Comparison of ENCODE assay signal across 14 cellular contexts in genomic region chr16:12010388-12011251, GRCh38. TPM values are rescaled to one million over a fixed set of nuclear protein-coding genes. Genes with fewer than 3 reads are reported as not detected.
DNase-seq lines count a peak whose midpoint lies in the region; ATAC-seq, FAIRE-seq and TF ChIP-seq lines count a peak whose summit lies in the region.
"Had no signal": no experiment of that assay in that cellular context is flagged by ENCODE, and none has a peak within 500 bp of the region (broad histone marks: within the 10 kb centered on the region; RNA-seq: fewer than 3 reads in every experiment).

No MANE protein-coding gene starts in this region.

- TF ChIP-seq CTCF in K562 (IDR thresholded peaks at IDR 0.05 in 2 of 3, conservative IDR thresholded peaks at IDR 0.05 in 1 of 3; ENCODE audit: insufficient read depth in 2 of 3, low read depth in 1 of 3, low read length in 3 of 3) (no peak), HepG2 (CRISPR knock-in tag; IDR thresholded peaks at IDR 0.05) (no peak), tibial nerve (IDR thresholded peaks at IDR 0.05) (no peak)

- 61% methylated on average over 13 of the region's 13 CpGs for WGBS in K562 (ENCODE audit: insufficient coverage, low coverage, missing lambda C conversion rate)
- 85% methylated on average over 13 of the region's 13 CpGs for WGBS in HepG2 (ENCODE audit: low lambda C conversion rate)
- 66 to 72% methylated on average over 13 of the region's 13 CpGs for WGBS in tibial nerve, 2 donors

- FAIRE-seq in K562 (lab: Jason Lieb, UNC) (no peak), HepG2 (lab: Jason Lieb, UNC) (no peak)

- no peak for DNase-seq in activated T-cell treated with anti-CD3 and anti-CD28 coated beads, Interleukin-2, amount 50 U/mL, for 24 hours
- no peak for DNase-seq in activated T-cell treated with anti-CD3 and anti-CD28 coated beads, Interleukin-2, amount 50 U/mL, for 72 hours
- DNase-seq in K562 (ENCODE audit: extremely low read depth in 1 of 4, low spot score in 3 of 4) = no peak
- no peak for DNase-seq in HepG2 (ENCODE audit: low spot score)
- peak in 1 of 2 donors; percentile 36 for DNase-seq in tibial nerve (ENCODE audit: low spot score in 2 of 2)
- DNase-seq in cerebellar nuclear complex (lab: John Stamatoyannopoulos, UW) = no peak
- DNase-seq in stimulated activated CD4-positive, alpha-beta T cell treated with anti-CD3 and anti-CD28 coated beads, Interleukin-2, amount 100 ng/mL, for 48 hours = no peak
- no peak for DNase-seq in NCI-H2171 (lab: John Stamatoyannopoulos, UW)
- DNase-seq: ACHN; activated CD4-positive, alpha-beta T cell treated with anti-CD3 and anti-CD28 coated beads, Interleukin-2, amount 10 ng/mL, durations not matched to agents 7 days and 5 days; endodermal cell; NCI-H2227 treated with DMSO at 0.1 percent for 48 hours; stimulated activated CD4-positive, alpha-beta T cell treated with anti-CD3 and anti-CD28 coated beads, Interleukin-4, amount 100 ng/mL, for 4 hours had no signal

- H3K27ac ChIP-seq in K562 (ENCODE audit: extremely low read depth, low read depth, low read length) (no peak overlapping the region), HepG2 (ENCODE audit: extremely low read length, insufficient read depth, low read length) (no peak overlapping the region), tibial nerve (peak overlapping the region in 2 of 4 donors; percentile 65 to 75)
- H3K27ac ChIP-seq: KMS-11 had no signal

- H3K79me2 ChIP-seq in K562 (ENCODE audit: control insufficient read depth, insufficient read depth, low read length) (no peaks in the 10 kb centered on the region), HepG2 (ENCODE audit: insufficient read depth, low read length) (no peaks in the 10 kb centered on the region)

- H3K27me3 ChIP-seq in K562 (ENCODE audit: control insufficient read depth in 2 of 2, insufficient read depth in 2 of 2, low read length in 2 of 2) = no peaks in the 10 kb centered on the region
- H3K27me3 ChIP-seq in HepG2 (ENCODE audit: control insufficient read depth in 1 of 2, insufficient read depth in 2 of 2, low read length in 2 of 2) = no peaks in the 10 kb centered on the region
- H3K27me3 ChIP-seq in tibial nerve = no peaks in the 10 kb centered on the region

- POLR2A ChIA-PET in K562 (lab: Yijun Ruan, JAX) (interaction anchor here (0.6 to 1.0 kb wide), 3 partner anchors 11 to 95 kb away, joined by 4 to 6 read pairs (median 4); partner anchors contain the start of gene GSPT1), HepG2 (lab: Yijun Ruan, JAX) (no interaction called here)

- no peaks in the 10 kb centered on the region for H3K27me3 Mint-ChIP-seq in activated T-cell treated with anti-CD3 and anti-CD28 coated beads, Interleukin-2, amount 50 U/mL, for 24 hours
- H3K27me3 Mint-ChIP-seq in activated T-cell treated with anti-CD3 and anti-CD28 coated beads, Interleukin-2, amount 50 U/mL, for 72 hours (ENCODE audit: low read depth) = no peaks in the 10 kb centered on the region
- H3K27me3 Mint-ChIP-seq: activated CD4-positive, alpha-beta T cell treated with anti-CD3 and anti-CD28 coated beads, Interleukin-2, amount 10 ng/mL, durations not matched to agents 7 days and 5 days had no signal

- no peak overlapping the region for H3K4me2 ChIP-seq in K562 (ENCODE audit: insufficient read depth, low read length)
- no peak overlapping the region for H3K4me2 ChIP-seq in HepG2 (ENCODE audit: low read depth, low read length)
- H3K4me2 ChIP-seq: KMS-11 had no signal

- no peaks in the 10 kb centered on the region for H4K20me1 ChIP-seq in K562 (replicated peaks; ENCODE audit: control insufficient read depth, insufficient read depth, low read length)
- no peaks in the 10 kb centered on the region for H4K20me1 ChIP-seq in HepG2 (ENCODE audit: insufficient read depth, low read length)

- H3K9me3 Mint-ChIP-seq in activated T-cell treated with anti-CD3 and anti-CD28 coated beads, Interleukin-2, amount 50 U/mL, for 24 hours = no peaks in the 10 kb centered on the region
- no peaks in the 10 kb centered on the region for H3K9me3 Mint-ChIP-seq in activated T-cell treated with anti-CD3 and anti-CD28 coated beads, Interleukin-2, amount 50 U/mL, for 72 hours
- H3K9me3 Mint-ChIP-seq: activated CD4-positive, alpha-beta T cell treated with anti-CD3 and anti-CD28 coated beads, Interleukin-2, amount 10 ng/mL, durations not matched to agents 7 days and 5 days; endodermal cell had no signal

- TF ChIP-seq POLR2A in K562 (conservative IDR thresholded peaks at IDR 0.05) (no peak), HepG2 (IDR thresholded peaks at IDR 0.05; ENCODE audit: insufficient read depth in 1 of 2, low read depth in 2 of 2, low read length in 2 of 2) (no peak), tibial nerve (IDR thresholded peaks at IDR 0.05) (peak in 1 of 2 donors; percentile 17)

- H3K4me3 ChIP-seq in K562 (no peak overlapping the region), HepG2 (replicated peaks in 1 of 3; ENCODE audit: insufficient read depth in 1 of 3, low read depth in 2 of 3, low read length in 3 of 3) (no peak overlapping the region), tibial nerve (no peak overlapping the region)

- BruUV-seq in K562 (replicated peaks; lab: Mats Ljungman, UMichigan) (no TSS peak), HepG2 (replicated peaks; lab: Mats Ljungman, UMichigan) (no TSS peak)

- CTCF ChIA-PET in K562 (lab: Yijun Ruan, JAX; ENCODE audit: low intra/inter-chr PET ratio) (no interaction called here), HepG2 (lab: Yijun Ruan, JAX; ENCODE audit: low intra/inter-chr PET ratio, low total read pairs) (no interaction called here)

- peaks cover 4 to 8% of the 10 kb centered on the region in 2 experiments; a peak in 4 of 5 replicates for H3K4me1 ChIP-seq in K562 (replicated peaks in 1 of 2; ENCODE audit: control insufficient read depth in 2 of 2, insufficient read depth in 2 of 2, low read length in 2 of 2)
- H3K4me1 ChIP-seq in HepG2 (ENCODE audit: insufficient read depth, low read length) = peaks cover 7% of the 10 kb centered on the region
- H3K4me1 ChIP-seq in tibial nerve = peaks cover 0 to 6% (median 0%) of the 10 kb centered on the region in 4 donors

- in situ Hi-C loops in K562 (cut with MboI) = no loop called here
- in situ Hi-C loops in HepG2 (cut with HindIII; ENCODE audit: extremely low pct_ligation_motif_present, low pct_unique_long_range_greater_than_20kb) = no loop called here

- H3K9ac ChIP-seq in K562 (ENCODE audit: insufficient read depth in 1 of 2, low read depth in 2 of 2, low read length in 2 of 2) (no peak overlapping the region), HepG2 (ENCODE audit: insufficient read depth, low read depth, low read length) (no peak overlapping the region)
- H3K9ac ChIP-seq: KMS-11 had no signal

- TF ChIP-seq EP300 in K562 (IDR thresholded peaks at IDR 0.05; ENCODE audit: low read length) = no peak
- TF ChIP-seq EP300 in HepG2 (IDR thresholded peaks at IDR 0.05; ENCODE audit: low read depth in 2 of 2, low read length in 2 of 2) = no peak
- no peak for TF ChIP-seq EP300 in HepG2 (CRISPR knock-in tag; IDR thresholded peaks at IDR 0.05; ENCODE audit: borderline replicate concordance)
- TF ChIP-seq EP300 in tibial nerve (IDR thresholded peaks at IDR 0.05) = peak; percentile 65 to 85

- H2AFZ ChIP-seq in K562 (ENCODE audit: low read depth, low read length) = no peak overlapping the region
- H2AFZ ChIP-seq in HepG2 (ENCODE audit: low read length) = no peak overlapping the region

- peaks cover 18% of the 10 kb centered on the region for H3K4me1 Mint-ChIP-seq in activated T-cell treated with anti-CD3 and anti-CD28 coated beads, Interleukin-2, amount 50 U/mL, for 24 hours (ENCODE audit: low read depth)
- H3K4me1 Mint-ChIP-seq in activated T-cell treated with anti-CD3 and anti-CD28 coated beads, Interleukin-2, amount 50 U/mL, for 72 hours (ENCODE audit: low read depth) = peaks cover 17% of the 10 kb centered on the region
- H3K4me1 Mint-ChIP-seq: endodermal cell had no signal

- H3K9me3 ChIP-seq in K562 (replicated peaks; ENCODE audit: control insufficient read depth, insufficient read depth, low read depth, low read length) (no peaks in the 10 kb centered on the region), HepG2 (ENCODE audit: low read length) (no peaks in the 10 kb centered on the region), tibial nerve (no peaks in the 10 kb centered on the region)

- H3K36me3 Mint-ChIP-seq in activated T-cell treated with anti-CD3 and anti-CD28 coated beads, Interleukin-2, amount 50 U/mL, for 24 hours (ENCODE audit: low read depth) = no peaks in the 10 kb centered on the region
- no peaks in the 10 kb centered on the region for H3K36me3 Mint-ChIP-seq in activated T-cell treated with anti-CD3 and anti-CD28 coated beads, Interleukin-2, amount 50 U/mL, for 72 hours (ENCODE audit: insufficient read depth in 2 of 2)

- peak overlapping the region; percentile 33 for H3K27ac Mint-ChIP-seq in activated T-cell treated with anti-CD3 and anti-CD28 coated beads, Interleukin-2, amount 50 U/mL, for 24 hours
- no peak overlapping the region for H3K27ac Mint-ChIP-seq in activated T-cell treated with anti-CD3 and anti-CD28 coated beads, Interleukin-2, amount 50 U/mL, for 72 hours
- H3K27ac Mint-ChIP-seq: endodermal cell had no signal

- no peaks in the 10 kb centered on the region for H3K9me1 ChIP-seq in K562 (ENCODE audit: control insufficient read depth, insufficient read depth, low read length)

- intact Hi-C loops in K562 (cut with micrococcal nuclease) (no loop called here), HepG2 (cut with micrococcal nuclease; ENCODE audit: unreplicated experiment) (no loop called here)

- TF ChIP-seq RAD21 in K562 (CRISPR knock-in tag; conservative IDR thresholded peaks at IDR 0.05 in 1 of 2, IDR thresholded peaks at IDR 0.05 in 1 of 2) (no peak), HepG2 (CRISPR knock-in tag; IDR thresholded peaks at IDR 0.05) (no peak)

- no peak for ATAC-seq in activated T-cell treated with anti-CD3 and anti-CD28 coated beads, Interleukin-2, amount 50 U/mL, for 72 hours (replicated peaks in 1 of 2)
- no peak for ATAC-seq in K562
- no peak for ATAC-seq in HepG2

- H3K36me3 ChIP-seq in K562 (ENCODE audit: control insufficient read depth, insufficient read depth, low read length) (no peaks in the 10 kb centered on the region), HepG2 (replicated peaks in 1 of 2; ENCODE audit: control insufficient read depth in 1 of 2, insufficient read depth in 2 of 2, low read length in 2 of 2) (no peaks in the 10 kb centered on the region), tibial nerve (peaks cover 0 to 19% (median 0%) of the 10 kb centered on the region in 3 donors)

- no peak overlapping the region for H3K4me3 Mint-ChIP-seq in activated T-cell treated with anti-CD3 and anti-CD28 coated beads, Interleukin-2, amount 50 U/mL, for 24 hours
- no peak overlapping the region for H3K4me3 Mint-ChIP-seq in activated T-cell treated with anti-CD3 and anti-CD28 coated beads, Interleukin-2, amount 50 U/mL, for 72 hours
- H3K4me3 Mint-ChIP-seq: activated CD4-positive, alpha-beta T cell treated with anti-CD3 and anti-CD28 coated beads, Interleukin-2, amount 10 ng/mL, durations not matched to agents 7 days and 5 days; endodermal cell had no signal

RNA-seq across cellular contexts. Expression of gene SNX29, which starts 34.1 kb away (rescaled TPM):
- 10 to 100 TPM; 10.1 to 13.4 TPM for total RNA-seq in activated T-cell treated with anti-CD3 and anti-CD28 coated beads, Interleukin-2, amount 50 U/mL, for 72 hours
- 65.5 and 121 TPM in 2 replicates for total RNA-seq in K562 (2011; cell fraction: chromatin; rRNA removed; ENCODE audit: low replicate concordance)
- 41.4 and 46.6 TPM in 2 replicates for total RNA-seq in K562 (2011; cell fraction: nucleolus; rRNA removed)
- 50.2 and 55.7 TPM in 2 replicates for total RNA-seq in K562 (2011; cell fraction: nucleoplasm; rRNA removed)
- total RNA-seq in K562 (2014; rRNA removed) (4.5 and 8.3 TPM in 2 replicates), K562 (2014; rRNA removed; fragmentation: Illumina TruSeq; extraction: Trizol) (4.8 and 5.4 TPM in 2 replicates), K562 (2015; rRNA removed; fragmentation: Illumina TruSeq; extraction: Trizol) (6.9 and 7.2 TPM in 2 replicates), K562 (2021) (10.2 and 12.8 TPM in 2 replicates), HepG2 (2016; rRNA removed; fragmentation: Illumina TruSeq; extraction: Trizol) (5.2 and 6.5 TPM in 2 replicates), tibial nerve (10 to 100 TPM; 23.9 to 45.7 (median 36.1) TPM)
- polyA plus RNA-seq in K562 (2011; rRNA removed) (4.8 and 6.5 TPM in 2 replicates), K562 (2014; fragmentation: Illumina TruSeq; extraction: Trizol) (4.8 TPM in 2 replicates), K562 (2014; fragmentation: Nextera tagmentation; extraction: Ambion mirVana) (1 to 10 TPM; 1.5 to 5.5 TPM), K562 (2014; rRNA removed) (3.7 and 4.1 TPM in 2 replicates), HepG2 (2011; rRNA removed) (3.4 TPM in 2 replicates)
- 3.0 and 4.4 TPM in 2 replicates for polyA plus RNA-seq in K562 (2011; cell fraction: cytosol; rRNA removed)
- polyA plus RNA-seq in K562 (2011; cell fraction: nucleus; rRNA removed) = 3.4 and 6.4 TPM in 2 replicates
- 7.0 and 8.2 TPM in 2 replicates for polyA plus RNA-seq in K562 (2012)
- polyA minus RNA-seq in K562 (2011; rRNA and poly(A)+ RNA removed) = 13.4 and 13.6 TPM in 2 replicates
- 7.3 and 9.1 TPM in 2 replicates for polyA minus RNA-seq in K562 (2011; cell fraction: cytosol; rRNA and poly(A)+ RNA removed)
- polyA minus RNA-seq in K562 (2011; cell fraction: nucleus; rRNA and poly(A)+ RNA removed) = 12.8 and 26.5 TPM in 2 replicates
- total RNA-seq in HepG2 (2016; cell fraction: cytosol; rRNA removed; fragmentation: Illumina TruSeq; extraction: Trizol; ENCODE audit: low read depth) = 3.1 and 5.5 TPM in 2 replicates
- total RNA-seq in HepG2 (2016; cell fraction: insoluble cytoplasmic fraction; rRNA removed; fragmentation: Illumina TruSeq; extraction: Trizol) = 3.4 and 4.6 TPM in 2 replicates
- 2.5 and 3.3 TPM in 2 replicates for total RNA-seq in HepG2 (2016; cell fraction: membrane; rRNA removed; fragmentation: Illumina TruSeq; extraction: Trizol)
- total RNA-seq in HepG2 (2016; cell fraction: nucleus; rRNA removed; fragmentation: Illumina TruSeq; extraction: Trizol) = 8.7 and 12.7 TPM in 2 replicates
- polyA plus RNA-seq in HepG2 (2011; cell fraction: cytosol; rRNA removed) = 2.5 and 2.6 TPM in 2 replicates
- polyA plus RNA-seq in HepG2 (2011; cell fraction: nucleus; rRNA removed) = 4.1 and 4.5 TPM in 2 replicates
- 2.7 and 3.1 TPM in 2 replicates for polyA plus RNA-seq in HepG2 (2012)
- 0.49 and 0.50 TPM in 2 replicates for polyA plus RNA-seq in HepG2 (2016; cell fraction: cytosol; fragmentation: Illumina TruSeq; extraction: Trizol; ENCODE audit: low read depth)
- 2.6 and 3.8 TPM in 2 replicates for polyA plus RNA-seq in HepG2 (2016; cell fraction: insoluble cytoplasmic fraction; fragmentation: Illumina TruSeq; extraction: Trizol; ENCODE audit: low read depth)
- 0.64 and 0.65 TPM in 2 replicates for polyA plus RNA-seq in HepG2 (2016; cell fraction: membrane; fragmentation: Illumina TruSeq; extraction: Trizol; ENCODE audit: low read depth)
- 3.4 and 3.7 TPM in 2 replicates for polyA plus RNA-seq in HepG2 (2016; cell fraction: nucleus; fragmentation: Illumina TruSeq; extraction: Trizol; ENCODE audit: insufficient read depth, low read depth)
- 16.0 and 20.2 TPM in 2 replicates for polyA minus RNA-seq in HepG2 (2011; rRNA and poly(A)+ RNA removed; ENCODE audit: low replicate concordance)
- 2.9 and 3.2 TPM in 2 replicates for polyA minus RNA-seq in HepG2 (2011; cell fraction: cytosol; rRNA and poly(A)+ RNA removed)
- 15.6 and 19.6 TPM in 2 replicates for polyA minus RNA-seq in HepG2 (2011; cell fraction: nucleus; rRNA and poly(A)+ RNA removed)

RNA-seq across cellular contexts. Expression of gene TNFRSF17, which starts 45.6 kb away (rescaled TPM):
- not detected for total RNA-seq in activated T-cell treated with anti-CD3 and anti-CD28 coated beads, Interleukin-2, amount 50 U/mL, for 72 hours
- total RNA-seq in K562 (2011; cell fraction: chromatin; rRNA removed; ENCODE audit: low replicate concordance) = not detected in 2 replicates
- total RNA-seq in K562 (2011; cell fraction: nucleolus; rRNA removed) = not detected in 2 replicates
- total RNA-seq in K562 (2011; cell fraction: nucleoplasm; rRNA removed) = not detected in 2 replicates
- total RNA-seq in K562 (2014; rRNA removed) (not detected in 2 replicates), K562 (2014; rRNA removed; fragmentation: Illumina TruSeq; extraction: Trizol) (not detected in 2 replicates), K562 (2015; rRNA removed; fragmentation: Illumina TruSeq; extraction: Trizol) (not detected in 2 replicates), K562 (2021) (not detected in 2 replicates), HepG2 (2016; rRNA removed; fragmentation: Illumina TruSeq; extraction: Trizol) (not detected in 2 replicates), tibial nerve (not detected)
- polyA plus RNA-seq in K562 (2011; rRNA removed) (not detected in 2 replicates), K562 (2014; fragmentation: Illumina TruSeq; extraction: Trizol) (not detected in 2 replicates), K562 (2014; fragmentation: Nextera tagmentation; extraction: Ambion mirVana) (not detected), K562 (2014; rRNA removed) (not detected in 2 replicates), HepG2 (2011; rRNA removed) (not detected in 2 replicates)
- polyA plus RNA-seq in K562 (2011; cell fraction: cytosol; rRNA removed) = not detected in 2 replicates
- polyA plus RNA-seq in K562 (2011; cell fraction: nucleus; rRNA removed) = not detected in 2 replicates
- not detected in 2 replicates for polyA plus RNA-seq in K562 (2012)
- polyA minus RNA-seq in K562 (2011; rRNA and poly(A)+ RNA removed) = not detected in 2 replicates
- not detected in 2 replicates for polyA minus RNA-seq in K562 (2011; cell fraction: cytosol; rRNA and poly(A)+ RNA removed)
- polyA minus RNA-seq in K562 (2011; cell fraction: nucleus; rRNA and poly(A)+ RNA removed) = not detected in 2 replicates
- total RNA-seq in HepG2 (2016; cell fraction: cytosol; rRNA removed; fragmentation: Illumina TruSeq; extraction: Trizol; ENCODE audit: low read depth) = not detected in 2 replicates
- total RNA-seq in HepG2 (2016; cell fraction: insoluble cytoplasmic fraction; rRNA removed; fragmentation: Illumina TruSeq; extraction: Trizol) = not detected in 2 replicates
- total RNA-seq in HepG2 (2016; cell fraction: membrane; rRNA removed; fragmentation: Illumina TruSeq; extraction: Trizol) = not detected in 2 replicates
- not detected in 2 replicates for total RNA-seq in HepG2 (2016; cell fraction: nucleus; rRNA removed; fragmentation: Illumina TruSeq; extraction: Trizol)
- polyA plus RNA-seq in HepG2 (2011; cell fraction: cytosol; rRNA removed) = not detected in 2 replicates
- not detected in 2 replicates for polyA plus RNA-seq in HepG2 (2011; cell fraction: nucleus; rRNA removed)
- polyA plus RNA-seq in HepG2 (2012) = not detected in 2 replicates
- not detected in 2 replicates for polyA plus RNA-seq in HepG2 (2016; cell fraction: cytosol; fragmentation: Illumina TruSeq; extraction: Trizol; ENCODE audit: low read depth)
- not detected in 2 replicates for polyA plus RNA-seq in HepG2 (2016; cell fraction: insoluble cytoplasmic fraction; fragmentation: Illumina TruSeq; extraction: Trizol; ENCODE audit: low read depth)
- not detected in 2 replicates for polyA plus RNA-seq in HepG2 (2016; cell fraction: membrane; fragmentation: Illumina TruSeq; extraction: Trizol; ENCODE audit: low read depth)
- polyA plus RNA-seq in HepG2 (2016; cell fraction: nucleus; fragmentation: Illumina TruSeq; extraction: Trizol; ENCODE audit: insufficient read depth, low read depth) = not detected in 2 replicates
- not detected in 2 replicates for polyA minus RNA-seq in HepG2 (2011; rRNA and poly(A)+ RNA removed; ENCODE audit: low replicate concordance)
- polyA minus RNA-seq in HepG2 (2011; cell fraction: cytosol; rRNA and poly(A)+ RNA removed) = not detected in 2 replicates
- not detected in 2 replicates for polyA minus RNA-seq in HepG2 (2011; cell fraction: nucleus; rRNA and poly(A)+ RNA removed)
- total RNA-seq: activated CD4-positive, alpha-beta T cell treated with anti-CD3 and anti-CD28 coated beads, Interleukin-2, amount 10 ng/mL, durations not matched to agents 7 days and 5 days; endodermal cell had no signal
